Comparison of ENCODE assay signal across 9 cellular contexts in the genomic region with DNA sequence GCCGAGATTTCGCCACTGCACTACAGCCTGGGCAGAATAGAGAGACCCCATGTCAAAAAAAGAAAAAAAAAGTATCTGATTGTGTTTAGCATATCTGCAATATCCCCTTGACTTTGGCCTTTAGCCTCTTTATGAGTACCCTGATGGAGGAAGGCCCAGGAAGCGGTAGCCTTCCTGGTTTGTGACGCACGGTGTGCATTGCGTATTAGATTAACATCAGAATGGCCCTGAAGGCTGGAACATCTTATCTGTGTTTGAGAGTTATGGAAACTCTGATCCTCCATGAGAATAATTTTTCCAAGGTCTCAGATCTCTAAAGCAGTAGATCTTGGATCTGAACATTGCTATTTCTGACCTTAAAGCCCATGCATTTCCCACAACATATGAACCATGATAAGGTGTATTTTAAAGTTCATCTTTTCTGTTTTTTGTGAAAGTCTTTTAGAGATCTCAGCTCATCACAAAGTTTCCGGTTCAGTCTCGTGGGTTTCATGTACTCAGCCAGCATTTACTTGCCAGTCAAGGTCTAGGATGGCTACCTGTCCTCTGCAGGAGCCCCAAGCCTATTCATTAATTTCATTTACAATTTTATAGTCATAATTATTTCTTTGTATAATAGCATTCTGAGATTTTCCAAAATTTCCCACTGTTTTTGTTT.
A peak's percentile ranks its signal among the peaks of the same experiment; 100 is the strongest.
DNase-seq lines count a peak whose midpoint lies in the region; TF ChIP-seq lines count a peak whose summit lies in the region.
"Had no signal": no experiment of that assay in that cellular context is flagged by ENCODE, and none has a peak within 500 bp of the region (broad histone marks: within the 10 kb centered on the region; RNA-seq: fewer than 3 reads in every experiment).

No MANE protein-coding gene starts in this region.

- H3K4me3 ChIP-seq in AG04449 (ENCODE audit: low read depth, low read length) (peak overlapping the region; percentile 89), HUES48 (ENCODE audit: low read depth, low read length) (peak overlapping the region; percentile 82), brain microvascular endothelial cell (ENCODE audit: low read depth, low read length) (peak overlapping the region; percentile 96), muscle layer of duodenum (ENCODE audit: low read depth in 1 of 2, low read length in 2 of 2) (peak overlapping the region; percentile 58 to 92)

- in situ Hi-C loops in brain microvascular endothelial cell (cut with HindIII; ENCODE audit: low pct_ligation_motif_present, low sequenced_read_pairs) = no loop called here

- DNase-seq in AG04449 (ENCODE audit: low read depth, low spot score) (no peak), brain microvascular endothelial cell (no peak), NCI-H1930 (lab: John Stamatoyannopoulos, UW) (no peak), cerebellar nuclear complex (lab: John Stamatoyannopoulos, UW) (no peak)
- DNase-seq in stimulated activated CD4-positive, alpha-beta T cell treated with anti-CD3 and anti-CD28 coated beads, Interleukin-4, amount 100 ng/mL, for 1 hour = no peak
- DNase-seq in activated CD4-positive, CD25-positive, alpha-beta regulatory T cell treated with anti-CD3 and anti-CD28 coated beads, Interleukin-2, amount 50 U/mL, for 72 hours = no peak

- H3K9ac ChIP-seq in HUES48 (ENCODE audit: low read depth, low read length) = no peak overlapping the region

- TF ChIP-seq CTCF in AG04449 (IDR thresholded peaks at IDR 0.05; ENCODE audit: insufficient read depth, low read length, missing control alignments) (no peak), brain microvascular endothelial cell (IDR thresholded peaks at IDR 0.05; ENCODE audit: low read depth, low read length, missing control alignments) (no peak)

- H3K36me3 ChIP-seq in HUES48 (ENCODE audit: control insufficient read depth, insufficient read depth, low read length) = no peaks in the 10 kb centered on the region
- H3K36me3 ChIP-seq in brain microvascular endothelial cell (replicated peaks) = no peaks in the 10 kb centered on the region
- no peaks in the 10 kb centered on the region for H3K36me3 ChIP-seq in muscle layer of duodenum (ENCODE audit: control insufficient read depth in 1 of 2, insufficient read depth in 2 of 2, low read length in 2 of 2)

- H3K9me3 ChIP-seq in HUES48 (ENCODE audit: control insufficient read depth, insufficient read depth, low read length) = no peaks in the 10 kb centered on the region
- H3K9me3 ChIP-seq in muscle layer of duodenum (ENCODE audit: control insufficient read depth in 1 of 2, low read length in 2 of 2) = no peaks in the 10 kb centered on the region
- H3K9me3 ChIP-seq: mucosa of descending colon had no signal

- H3K4me1 ChIP-seq in HUES48 (ENCODE audit: control insufficient read depth, insufficient read depth, low read length) (peaks cover 20% of the 10 kb centered on the region), muscle layer of duodenum (ENCODE audit: control insufficient read depth in 1 of 2, insufficient read depth in 2 of 2, low read length in 2 of 2) (peaks cover 10 to 36% of the 10 kb centered on the region in 2 donors)

- CTCF ChIA-PET in AG04449 (lab: Yijun Ruan, JAX) = interaction anchor here (0.6 to 13.2 kb wide), 11 partner anchors 9 to 967 kb away, joined by 3 to 205 read pairs (median 3); no protein-coding TSS in a partner anchor

- POLR2A ChIA-PET in AG04449 (lab: Yijun Ruan, JAX) = no interaction called here

- peaks cover 4% of the 10 kb centered on the region; the same call in 1 of the 2 replicates for H3K27me3 ChIP-seq in HUES48 (ENCODE audit: control insufficient read depth, insufficient read depth, low read length)
- no peaks in the 10 kb centered on the region for H3K27me3 ChIP-seq in brain microvascular endothelial cell (replicated peaks)
- no peaks in the 10 kb centered on the region for H3K27me3 ChIP-seq in muscle layer of duodenum (ENCODE audit: low read depth, low read length)

- peak overlapping the region; percentile 84 for H3K27ac ChIP-seq in HUES48 (ENCODE audit: low read depth, low read length)
- H3K27ac ChIP-seq in brain microvascular endothelial cell = no peak overlapping the region
- peak overlapping the region; percentile 70 for H3K27ac ChIP-seq in muscle layer of duodenum (ENCODE audit: low read length)
